9 cellular contexts compared by ENCODE assay signal in genomic region chr3:189288348-189289235, GRCh38.
DNase-seq lines count a peak whose midpoint lies in the region; ATAC-seq and TF ChIP-seq lines count a peak whose summit lies in the region.
"Had no signal": no experiment of that assay in that cellular context is flagged by ENCODE, and none has a peak within 500 bp of the region (broad histone marks: within the 10 kb centered on the region; RNA-seq: fewer than 3 reads in every experiment).

No MANE protein-coding gene starts in this region.

- H3K27ac ChIP-seq in CD4-positive, alpha-beta memory T cell (ENCODE audit: low read depth, low read length) = no peak overlapping the region
- H3K27ac ChIP-seq in transverse colon = no peak overlapping the region

- H3K4me1 Mint-ChIP-seq in activated naive CD4-positive, alpha-beta T cell treated with anti-CD3 and anti-CD28 coated beads for 36 hours (ENCODE audit: low read depth) = peaks cover 34% of the 10 kb centered on the region
- H3K4me1 Mint-ChIP-seq in CD4-positive, alpha-beta memory T cell = peaks cover 26 to 33% (median 28%) of the 10 kb centered on the region in 4 donors

- DNase-seq in activated naive CD4-positive, alpha-beta T cell treated with anti-CD3 and anti-CD28 coated beads for 36 hours = no peak
- no peak for DNase-seq in activated naive CD4-positive, alpha-beta T cell (lab: John Stamatoyannopoulos, UW)
- DNase-seq in stimulated activated naive CD8-positive, alpha-beta T cell treated with anti-CD3 and anti-CD28 coated beads, Interleukin-15, Interleukin-2, amounts not matched to agents 100 U/mL and 50 U/mL, for 24 hours = no peak
- DNase-seq in CD4-positive, alpha-beta memory T cell = no peak
- DNase-seq in DMS153 (lab: John Stamatoyannopoulos, UW) (no peak), transverse colon (no peak)
- DNase-seq: glutamatergic neuron had no signal

- WGBS in transverse colon (ENCODE audit: low coverage in 1 of 2), 2 donors = 70 to 78% methylated on average over 7 of the region's 7 CpGs

- no peak overlapping the region for H3K4me3 ChIP-seq in CD4-positive, alpha-beta memory T cell (ENCODE audit: low read length in 2 of 2)
- H3K4me3 ChIP-seq in transverse colon = no peak overlapping the region

- H3K27me3 ChIP-seq in CD4-positive, alpha-beta memory T cell (ENCODE audit: insufficient read depth, low read length) = no peaks in the 10 kb centered on the region
- H3K27me3 ChIP-seq in transverse colon = no peaks in the 10 kb centered on the region

- TF ChIP-seq EP300 in transverse colon (IDR thresholded peaks at IDR 0.05; ENCODE audit: low read depth) = no peak

- H3K27ac Mint-ChIP-seq in activated naive CD4-positive, alpha-beta T cell treated with anti-CD3 and anti-CD28 coated beads for 36 hours = peak overlapping the region; percentile 46
- H3K27ac Mint-ChIP-seq in CD4-positive, alpha-beta memory T cell = peak overlapping the region in 2 of 7 donors; percentile 19 to 21

- in situ Hi-C loops in transverse colon (cut with MboI; ENCODE audit: low pct_ligation_motif_present in 1 of 4, low pct_unique_long_range_greater_than_20kb in 1 of 4, low sequenced_read_pairs in 3 of 4) = no loop called here

- POLR2A ChIA-PET in CD4-positive, alpha-beta memory T cell (lab: Charles Lee; ENCODE audit: partially characterized antibody) = no interaction called here

- no peak overlapping the region for H3K4me3 Mint-ChIP-seq in activated naive CD4-positive, alpha-beta T cell treated with anti-CD3 and anti-CD28 coated beads for 36 hours
- H3K4me3 Mint-ChIP-seq in CD4-positive, alpha-beta memory T cell = peak overlapping the region in 1 of 8 donors; percentile 7

- no peak for TF ChIP-seq CTCF in transverse colon (IDR thresholded peaks at IDR 0.05)

- H3K36me3 ChIP-seq in CD4-positive, alpha-beta memory T cell (ENCODE audit: insufficient read depth, low read length) = no peaks in the 10 kb centered on the region
- H3K36me3 ChIP-seq in transverse colon = no peaks in the 10 kb centered on the region

- no peaks in the 10 kb centered on the region for H3K9me3 ChIP-seq in CD4-positive, alpha-beta memory T cell (ENCODE audit: control insufficient read depth in 1 of 2, low read length in 2 of 2)
- no peaks in the 10 kb centered on the region for H3K9me3 ChIP-seq in transverse colon

- H3K4me1 ChIP-seq in CD4-positive, alpha-beta memory T cell (ENCODE audit: insufficient read depth, low read length) = peaks cover 28% of the 10 kb centered on the region
- no peaks in the 10 kb centered on the region for H3K4me1 ChIP-seq in transverse colon

- H3K27me3 Mint-ChIP-seq in activated naive CD4-positive, alpha-beta T cell treated with anti-CD3 and anti-CD28 coated beads for 36 hours (ENCODE audit: low read depth) = no peaks in the 10 kb centered on the region
- no peaks in the 10 kb centered on the region for H3K27me3 Mint-ChIP-seq in CD4-positive, alpha-beta memory T cell

- H3K36me3 Mint-ChIP-seq in activated naive CD4-positive, alpha-beta T cell treated with anti-CD3 and anti-CD28 coated beads for 36 hours (ENCODE audit: low read depth) = no peaks in the 10 kb centered on the region
- no peaks in the 10 kb centered on the region for H3K36me3 Mint-ChIP-seq in CD4-positive, alpha-beta memory T cell

- no peak for TF ChIP-seq POLR2A in transverse colon (IDR thresholded peaks at IDR 0.05)

- CTCF ChIA-PET in activated naive CD4-positive, alpha-beta T cell treated with anti-CD3 and anti-CD28 coated beads for 36 hours (lab: Charles Lee) = interaction anchor here (0.6 to 1.5 kb wide), 7 partner anchors 8 to 45 kb away, joined by 3 to 6 read pairs (median 4); no protein-coding TSS in a partner anchor
- CTCF ChIA-PET in CD4-positive, alpha-beta memory T cell (lab: Charles Lee; ENCODE audit: partially characterized antibody) = interaction anchor here (0.7 to 1.9 kb wide), 3 partner anchors 16 to 1549 kb away, joined by 3 to 9 read pairs (median 4); no protein-coding TSS in a partner anchor

- intact Hi-C loops in activated naive CD4-positive, alpha-beta T cell treated with anti-CD3 and anti-CD28 coated beads for 36 hours (cut with micrococcal nuclease) = loop anchor here (1.0 to 5.0 kb wide), 5 partner anchors 11 to 371 kb away; no protein-coding TSS in a partner anchor
- intact Hi-C loops in CD4-positive, alpha-beta memory T cell (cut with micrococcal nuclease) = loop anchor here (5.0 kb wide), 2 partner anchors 34 to 69 kb away; no protein-coding TSS in a partner anchor
- intact Hi-C loops in transverse colon (cut with DNase I; ENCODE audit: low total_unique reads) = no loop called here

- H3K9me3 Mint-ChIP-seq in activated naive CD4-positive, alpha-beta T cell treated with anti-CD3 and anti-CD28 coated beads for 36 hours = no peaks in the 10 kb centered on the region
- peaks cover 0 to under 1% (median 0%) of the 10 kb centered on the region in 8 donors for H3K9me3 Mint-ChIP-seq in CD4-positive, alpha-beta memory T cell

- ATAC-seq in GM21825 (IDR thresholded peaks at IDR 0.05; ENCODE audit: unreplicated experiment) = peak; percentile 97
- peak; percentile 98 for ATAC-seq in HG03439 (IDR thresholded peaks at IDR 0.05; ENCODE audit: unreplicated experiment)
- peak; percentile 83 for ATAC-seq in stimulated activated naive CD8-positive, alpha-beta T cell treated with anti-CD3 and anti-CD28 coated beads, Interleukin-15, Interleukin-2, amounts not matched to agents 100 U/mL and 50 U/mL, for 24 hours
